ENCODE assay signal across 8 cellular contexts in genomic region chr10:132395704-132396494, GRCh38. TPM values are rescaled to one million over a fixed set of nuclear protein-coding genes. Genes with fewer than 3 reads are reported as not detected.
DNase-seq lines count a peak whose midpoint lies in the region; ATAC-seq and TF ChIP-seq lines count a peak whose summit lies in the region.

No MANE protein-coding gene starts in this region.

- CTCF ChIA-PET in GM10248 (lab: Yijun Ruan, JAX) = no interaction called here

- peak; percentile 45 for DNase-seq in HK-2 (ENCODE audit: unreplicated experiment)
- DNase-seq in caudate nucleus (lab: John Stamatoyannopoulos, UW) = no peak
- DNase-seq in substantia nigra (lab: John Stamatoyannopoulos, UW) = peak in 7 of 49 donors; percentile 34 to 80 (median 51)
- DNase-seq in LoVo (ENCODE audit: low spot score) = no peak
- no peak for DNase-seq in GM10248 (ENCODE audit: extremely low spot score)

- WGBS in liver = 6% methylated on average over 71 of the region's 71 CpGs

- POLR2A ChIA-PET in GM10248 (lab: Yijun Ruan, JAX) = no interaction called here

- no peak for TF ChIP-seq CTCF in liver (IDR thresholded peaks at IDR 0.05; ENCODE audit: low read depth, low read length, missing input control)
- no peak for TF ChIP-seq CTCF in GM10248 (IDR thresholded peaks at IDR 0.05; ENCODE audit: control extremely low read depth, extremely low read depth, low read depth, missing control alignments)

- H3K36me3 ChIP-seq in liver (ENCODE audit: control insufficient read depth in 4 of 4, insufficient read depth in 3 of 4, low read depth in 1 of 4, low read length in 3 of 4) = no peaks in the 10 kb centered on the region

- peaks cover 5 to 25% (median 10%) of the 10 kb centered on the region in 4 donors for H3K4me1 ChIP-seq in liver (ENCODE audit: control insufficient read depth in 4 of 4, insufficient read depth in 4 of 4, low read length in 3 of 4)

- peak overlapping the region; percentile 70 for H3K27ac ChIP-seq in caudate nucleus (ENCODE audit: low read depth, low read length)
- peak overlapping the region; percentile 82 to 85 for H3K27ac ChIP-seq in liver (ENCODE audit: low read depth in 1 of 2, low read length in 2 of 2)
- peak overlapping the region; percentile 52 for H3K27ac ChIP-seq in substantia nigra (ENCODE audit: low read depth, low read length, poor library complexity, severe bottlenecking)

- peak overlapping the region in 1 of 2 donors; percentile 50 for H3K9ac ChIP-seq in liver (ENCODE audit: low read depth in 1 of 2, low read length in 2 of 2)

- H3K4me3 ChIP-seq in liver (ENCODE audit: low read depth in 1 of 3, low read length in 3 of 3) = peak overlapping the region; percentile 9 to 84 (median 11)

- H3K27me3 ChIP-seq in liver (ENCODE audit: control insufficient read depth in 4 of 4, insufficient read depth in 4 of 4, low read length in 3 of 4) = no peaks in the 10 kb centered on the region

- no peak for TF ChIP-seq RAD21 in liver (IDR thresholded peaks at IDR 0.05)

- H3K9me3 ChIP-seq in liver (ENCODE audit: control insufficient read depth in 4 of 4, low read length in 3 of 4) = no peaks in the 10 kb centered on the region

- ATAC-seq in GM18519 (IDR thresholded peaks at IDR 0.05; ENCODE audit: low FRiP score, unreplicated experiment) (peak; percentile 22), GM21529 (IDR thresholded peaks at IDR 0.05; ENCODE audit: unreplicated experiment) (no peak)

TF ChIP-seq in liver, 16 proteins besides CTCF, POLR2A, EP300 and RAD21:
- TF ChIP-seq HNF4A (conservative IDR thresholded peaks at IDR 0.05) = peak in 1 of 2 donors; percentile 34
- TF ChIP-seq HNF4G (IDR thresholded peaks at IDR 0.05) = no peak
- TF ChIP-seq REST (IDR thresholded peaks at IDR 0.05) = no peak
- peak; percentile 49 for TF ChIP-seq SP1 (IDR thresholded peaks at IDR 0.05)
- no peak for TF ChIP-seq EGR1 (IDR thresholded peaks at IDR 0.05; ENCODE audit: low read depth in 2 of 2)
- TF ChIP-seq YY1 (IDR thresholded peaks at IDR 0.05) = no peak

RNA-seq across cellular contexts. Expression of gene PWWP2B, which starts 1.1 kb away (rescaled TPM):
- total RNA-seq in liver = 1 to 10 TPM; 3.2 to 4.1 TPM
- 1 to 10 TPM in 1 of 2 donors, under 1 TPM in 1; 0.75 to 4.2 TPM for polyA plus RNA-seq in liver
